9 cellular contexts compared by ENCODE assay signal in genomic region chr19:46493236-46494114, GRCh38. TPM values are rescaled to one million over a fixed set of nuclear protein-coding genes. Genes with fewer than 3 reads are reported as not detected.
DNase-seq lines count a peak whose midpoint lies in the region; ATAC-seq and TF ChIP-seq lines count a peak whose summit lies in the region.
"Had no signal": no experiment of that assay in that cellular context is flagged by ENCODE, and none has a peak within 500 bp of the region (broad histone marks: within the 10 kb centered on the region; RNA-seq: fewer than 3 reads in every experiment).

No MANE protein-coding gene starts in this region.

- ATAC-seq in GM21786 (IDR thresholded peaks at IDR 0.05; ENCODE audit: unreplicated experiment) (no peak), HG03521 (IDR thresholded peaks at IDR 0.05; ENCODE audit: unreplicated experiment) (no peak)

- peak overlapping the region; percentile 59 for H3K4me2 ChIP-seq in trophoblast cell (ENCODE audit: low read length)
- H3K4me2 ChIP-seq: PC-9 had no signal

- DNase-seq in COLO668 (lab: John Stamatoyannopoulos, UW; ENCODE audit: unreplicated experiment) (peak; percentile 17), fibroblast of the aortic adventitia (ENCODE audit: low read depth) (peak; percentile 11), trophoblast cell (no peak), glomerular visceral epithelial cell (ENCODE audit: extremely low spot score) (no peak), NCI-H82 treated with DMSO at 0.1 percent for 48 hours (lab: John Stamatoyannopoulos, UW; ENCODE audit: unreplicated experiment) (no peak)
- peak; percentile 37 to 40 for DNase-seq in activated CD4-positive, alpha-beta T cell treated with anti-CD3 and anti-CD28 coated beads, Interleukin-2, amount 50 U/mL, for 48 hours
- DNase-seq: PC-9 had no signal

- H3K9ac ChIP-seq in trophoblast cell (ENCODE audit: low read length) = no peak overlapping the region

- H3K79me2 ChIP-seq in trophoblast cell (ENCODE audit: control insufficient read depth, insufficient read depth, low read length, poor library complexity) = no peaks in the 10 kb centered on the region

- H2BK12ac ChIP-seq in trophoblast cell (ENCODE audit: low read length) = no peak overlapping the region

- no peak for TF ChIP-seq CTCF in fibroblast of the aortic adventitia (IDR thresholded peaks at IDR 0.05; ENCODE audit: insufficient read depth, low read length)

- H2AFZ ChIP-seq in trophoblast cell (ENCODE audit: insufficient read depth, low read length, poor library complexity) = no peak overlapping the region
- H2AFZ ChIP-seq: PC-9 had no signal

- no peak overlapping the region for H2AK5ac ChIP-seq in trophoblast cell (ENCODE audit: low read length)

- H3K36me3 ChIP-seq in trophoblast cell (ENCODE audit: control insufficient read depth in 1 of 2, insufficient read depth in 2 of 2, low read length in 2 of 2) = no peaks in the 10 kb centered on the region

- peaks cover 42% of the 10 kb centered on the region for H3K27me3 ChIP-seq in trophoblast cell (ENCODE audit: insufficient read depth, low read length)

- no peak overlapping the region for H3K14ac ChIP-seq in trophoblast cell (ENCODE audit: low read length)

- peak overlapping the region; percentile 23 for H4K91ac ChIP-seq in trophoblast cell (ENCODE audit: low read depth, low read length)

- WGBS in trophoblast cell (ENCODE audit: extremely low coverage, insufficient coverage, insufficient read length) = no CpG with 5 or more reads among the region's 90 CpGs

- no peak overlapping the region for H3K27ac ChIP-seq in trophoblast cell (ENCODE audit: low read depth, low read length)
- H3K27ac ChIP-seq: PC-9 had no signal

- H3K4me3 ChIP-seq in fibroblast of the aortic adventitia (ENCODE audit: low read depth, low read length) (no peak overlapping the region), trophoblast cell (ENCODE audit: low read depth, low read length) (no peak overlapping the region)
- H3K4me3 ChIP-seq: PC-9 had no signal

- no peak overlapping the region for H2BK5ac ChIP-seq in trophoblast cell (ENCODE audit: low read depth, low read length, poor library complexity)

- no peaks in the 10 kb centered on the region for H3K79me1 ChIP-seq in trophoblast cell (ENCODE audit: low read length)

- H2BK120ac ChIP-seq in trophoblast cell (ENCODE audit: insufficient read depth, low read length, poor library complexity) = no peak overlapping the region

- no peak overlapping the region for H3K4ac ChIP-seq in trophoblast cell (ENCODE audit: low read depth, low read length)

- peaks cover 17% of the 10 kb centered on the region for H3K9me3 ChIP-seq in trophoblast cell (ENCODE audit: insufficient read depth, low read depth, low read length)

- H3K23ac ChIP-seq in trophoblast cell (ENCODE audit: low read length) = no peak overlapping the region

- H3K4me1 ChIP-seq in trophoblast cell (ENCODE audit: control insufficient read depth in 1 of 2, insufficient read depth in 2 of 2, low read length in 2 of 2) = peaks cover 13 to 19% of the 10 kb centered on the region in 2 experiments

- no peak overlapping the region for H3K18ac ChIP-seq in trophoblast cell (ENCODE audit: low read length)

- peak overlapping the region; percentile 45 for H4K8ac ChIP-seq in trophoblast cell (ENCODE audit: low read depth, low read length)

- H4K12ac ChIP-seq in trophoblast cell (ENCODE audit: low read depth, low read length) = no peak overlapping the region

RNA-seq across cellular contexts. Expression of gene PNMA8B, which starts 2.2 kb away (rescaled TPM):
- total RNA-seq in fibroblast of the aortic adventitia (ENCODE audit: low replicate concordance) = 1.6 and 6.3 TPM in 2 replicates
- polyA plus RNA-seq in trophoblast cell (2013) = 0.31 and 0.35 TPM in 2 replicates
- total RNA-seq: PC-9 had no signal

RNA-seq across cellular contexts. Expression of gene PNMA8A, which starts 22.1 kb away (rescaled TPM):
- total RNA-seq in fibroblast of the aortic adventitia (ENCODE audit: low replicate concordance) = 2.1 and 2.3 TPM in 2 replicates
- 6.9 and 7.6 TPM in 2 replicates for polyA plus RNA-seq in trophoblast cell (2013)
- total RNA-seq: PC-9 had no signal

Comparison
In these comparisons a context has a peak if more than half of its experiments do, and no peak if none do; other contexts are left out.
1. DNase-seq: peak in COLO668 (single experiment), activated CD4-positive, alpha-beta T cell treated with anti-CD3 and anti-CD28 coated beads, Interleukin-2, amount 50 U/mL, for 48 hours (2 of 2) and fibroblast of the aortic adventitia (single experiment); none in trophoblast cell (0 of 2), glomerular visceral epithelial cell (single experiment) and NCI-H82 treated with DMSO at 0.1 percent for 48 hours (single experiment).